8 cellular contexts compared by ENCODE assay signal in genomic region chr18:26307161-26307773, GRCh38.
DNase-seq lines count a peak whose midpoint lies in the region; ATAC-seq, FAIRE-seq and TF ChIP-seq lines count a peak whose summit lies in the region.

No MANE protein-coding gene starts in this region.

- H3K4me3 ChIP-seq in astrocyte of the spinal cord (ENCODE audit: low read depth, low read length): no peak overlapping the region

- in situ Hi-C loops in ACHN (cut with HindIII; ENCODE audit: low pct_ligation_motif_present, low pct_unique_long_range_greater_than_20kb, low sequenced_read_pairs): no loop called here
- in situ Hi-C loops in astrocyte of the spinal cord (cut with HindIII; ENCODE audit: low sequenced_read_pairs): no loop called here

- peaks cover 9% of the 10 kb centered on the region for H3K4me1 Mint-ChIP-seq in type B pancreatic cell (ENCODE audit: unreplicated experiment)

- no peaks in the 10 kb centered on the region for H3K36me3 Mint-ChIP-seq in type B pancreatic cell

- H3K4me3 Mint-ChIP-seq in type B pancreatic cell: no peak overlapping the region

- ATAC-seq in HG03103 (IDR thresholded peaks at IDR 0.05; ENCODE audit: low read depth, unreplicated experiment) (peak; percentile 70), HG02840 (IDR thresholded peaks at IDR 0.05; ENCODE audit: low FRiP score, unreplicated experiment) (no peak)

- H3K9me3 Mint-ChIP-seq in type B pancreatic cell: no peaks in the 10 kb centered on the region

- TF ChIP-seq CTCF in GM10266 (IDR thresholded peaks at IDR 0.05; ENCODE audit: control insufficient read depth, insufficient read depth, low read depth, missing control alignments): peak; percentile 71
- peak; percentile 77 for TF ChIP-seq CTCF in astrocyte of the spinal cord (IDR thresholded peaks at IDR 0.05; ENCODE audit: low read depth, low read length)
- TF ChIP-seq CTCF in type B pancreatic cell (conservative IDR thresholded peaks at IDR 0.05): peak; percentile 91

- no peak overlapping the region for H3K27ac Mint-ChIP-seq in type B pancreatic cell

- DNase-seq in ACHN: peak; percentile 60
- DNase-seq in GM10266 (ENCODE audit: extremely low spot score): peak; percentile 30
- peak; percentile 65 for DNase-seq in NCI-H2196 (lab: John Stamatoyannopoulos, UW; ENCODE audit: unreplicated experiment)
- DNase-seq in astrocyte of the spinal cord (ENCODE audit: low read depth, low spot score): peak; percentile 69
- no peak for DNase-seq in type B pancreatic cell (ENCODE audit: extremely low spot score, unreplicated experiment)

- peak; percentile 94 for FAIRE-seq in islet of Langerhans (lab: Jason Lieb, UNC)

- H3K27me3 Mint-ChIP-seq in type B pancreatic cell: no peaks in the 10 kb centered on the region
